ENCODE assay signal across 8 cellular contexts in genomic region chr6:85450578-85450884, GRCh38. TPM values are rescaled to one million over a fixed set of nuclear protein-coding genes. Genes with fewer than 3 reads are reported as not detected.
DNase-seq lines count a peak whose midpoint lies in the region; ATAC-seq and TF ChIP-seq lines count a peak whose summit lies in the region.

No MANE protein-coding gene starts in this region.

- H3K9ac ChIP-seq in mammary epithelial cell (ENCODE audit: insufficient read depth, low read length), result peak overlapping the region; percentile 93

- CTCF ChIA-PET in mammary epithelial cell (lab: Charles Lee; ENCODE audit: low non-redundant PET), result no interaction called here

- in situ Hi-C loops in mammary epithelial cell (cut with MboI; ENCODE audit: low sequenced_read_pairs in 2 of 2), result no loop called here
- in situ Hi-C loops in ACHN (cut with HindIII; ENCODE audit: low pct_ligation_motif_present, low pct_unique_long_range_greater_than_20kb, low sequenced_read_pairs), result no loop called here

- peak overlapping the region; percentile 71 to 87 (median 75) for H3K4me3 ChIP-seq in mammary epithelial cell (replicated peaks in 1 of 3; ENCODE audit: insufficient read depth in 1 of 3, low read depth in 2 of 3, low read length in 3 of 3)
- H3K4me3 ChIP-seq in mononuclear cell (ENCODE audit: low read length), result peak overlapping the region; percentile 42

- H3K27ac ChIP-seq in mammary epithelial cell (ENCODE audit: insufficient read depth, low read depth, low read length), result peak overlapping the region; percentile 84

- no TSS peak for BruUV-seq in mammary epithelial cell (replicated peaks; lab: Mats Ljungman, UMichigan)

- peaks cover 12% of the 10 kb centered on the region for H3K36me3 ChIP-seq in mammary epithelial cell (ENCODE audit: insufficient read depth, low read length)

- H3K4me1 ChIP-seq in mammary epithelial cell (ENCODE audit: insufficient read depth, low read length) (peaks cover 38% of the 10 kb centered on the region), mononuclear cell (ENCODE audit: insufficient read depth, low read length) (peaks cover 15% of the 10 kb centered on the region)

- peak in 1 of 2 donors; percentile 11 for TF ChIP-seq CTCF in mammary epithelial cell (conservative IDR thresholded peaks at IDR 0.05 in 1 of 2, IDR thresholded peaks at IDR 0.05 in 1 of 2; ENCODE audit: extremely low read depth in 1 of 2, insufficient read depth in 1 of 2, low read depth in 1 of 2, low read length in 2 of 2)

- peak overlapping the region; percentile 95 for H3K4me2 ChIP-seq in mammary epithelial cell (ENCODE audit: insufficient read depth, low read depth, low read length)

- intact Hi-C loops in mammary epithelial cell (cut with micrococcal nuclease), result loop anchor here (1.0 kb wide), 4 partner anchors 14 to 95 kb away; no protein-coding TSS in a partner anchor

- DNase-seq in mammary epithelial cell (no peak), mesenteric fat pad (ENCODE audit: low spot score) (no peak), activated gamma-delta T cell (lab: John Stamatoyannopoulos, UW) (no peak), SKM-1 treated with dmso at 0.1 percent for 144 hours (lab: John Stamatoyannopoulos, UW; ENCODE audit: unreplicated experiment) (no peak), ACHN (no peak)

- H3K79me2 ChIP-seq in mammary epithelial cell (ENCODE audit: insufficient read depth, low read length), result peaks cover 78% of the 10 kb centered on the region

- dilution Hi-C loops in mammary epithelial cell (cut with HindIII; ENCODE audit: low sequenced_read_pairs), result no loop called here

- H3K9me3 ChIP-seq in mammary epithelial cell (replicated peaks; ENCODE audit: insufficient read depth, low read length) (no peaks in the 10 kb centered on the region), mononuclear cell (ENCODE audit: low read depth, low read length) (no peaks in the 10 kb centered on the region)

- ATAC-seq in GM18873 (IDR thresholded peaks at IDR 0.05; ENCODE audit: low FRiP score, unreplicated experiment), result peak; percentile 11
- ATAC-seq in HG03103 (IDR thresholded peaks at IDR 0.05; ENCODE audit: low read depth, unreplicated experiment), result peak; percentile 2

- H4K20me1 ChIP-seq in mammary epithelial cell (ENCODE audit: insufficient read depth, low read length), result no peaks in the 10 kb centered on the region

- 2% methylated on average over 13 of the region's 13 CpGs for WGBS in mammary epithelial cell (ENCODE audit: low coverage, missing lambda C conversion rate)

- no peaks in the 10 kb centered on the region for H3K27me3 ChIP-seq in mammary epithelial cell (ENCODE audit: insufficient read depth, low read length)
- H3K27me3 ChIP-seq in mononuclear cell (ENCODE audit: insufficient read depth, low read length), result peaks cover 73% of the 10 kb centered on the region

- peak overlapping the region; percentile 78 for H2AFZ ChIP-seq in mammary epithelial cell (ENCODE audit: low read depth, low read length)

RNA-seq across cellular contexts. Expression of gene NT5E, which starts 0.6 kb away (rescaled TPM):
- total RNA-seq in mammary epithelial cell, result 100 to 1,000 TPM in 1 of 2 donors, 10 to 100 TPM in 1; 74.2 to 228 TPM
- polyA plus RNA-seq in mammary epithelial cell, result 148 TPM
- 174 TPM for polyA minus RNA-seq in mammary epithelial cell
- 6.7 TPM for total RNA-seq in mononuclear cell
- 35.4 TPM for total RNA-seq in mesenteric fat pad
